1 cellular context compared by ENCODE assay signal in genomic region chr17:44001461-44001920, GRCh38.
TF ChIP-seq lines count a peak whose summit lies in the region.

No MANE protein-coding gene starts in this region.

TF ChIP-seq in HepG2, 621 proteins besides CTCF, POLR2A, EP300 and RAD21 (continued from another document and continues in another):
- TF ChIP-seq FUBP1 (CRISPR knock-in tag; IDR thresholded peaks at IDR 0.05; ENCODE audit: borderline replicate concordance) (no peak), ZBTB40 (IDR thresholded peaks at IDR 0.05) (no peak), ZBTB40 (CRISPR knock-in tag; IDR thresholded peaks at IDR 0.05) (no peak), KAT2B (IDR thresholded peaks at IDR 0.05; ENCODE audit: borderline replicate concordance, low read depth, low read length) (no peak), NFYB (CRISPR knock-in tag; IDR thresholded peaks at IDR 0.05) (peak; percentile 50; the same call in 1 of the 2 replicates), MXD4 (CRISPR knock-in tag; IDR thresholded peaks at IDR 0.05) (peak; percentile 43; the same call in 1 of the 2 replicates), ZNF251 (CRISPR knock-in tag; IDR thresholded peaks at IDR 0.05) (no peak), ZNF503 (CRISPR knock-in tag; IDR thresholded peaks at IDR 0.05) (0 out of 2 replicates have a peak, but pooled peaks have one; percentile 44), ZNF670 (CRISPR knock-in tag; IDR thresholded peaks at IDR 0.05; ENCODE audit: borderline replicate concordance) (no peak; the same call in 1 of the 2 replicates), ZNF746 (CRISPR knock-in tag; IDR thresholded peaks at IDR 0.05) (peak; percentile 50; the same call in 1 of the 2 replicates), EHMT2 (IDR thresholded peaks at IDR 0.05; ENCODE audit: borderline replicate concordance, low read depth, low read length) (no peak), FOXP1 (IDR thresholded peaks at IDR 0.05) (no peak), FOXP1 (CRISPR knock-in tag; IDR thresholded peaks at IDR 0.05) (no peak), MATR3 (CRISPR knock-in tag; IDR thresholded peaks at IDR 0.05) (no peak), PRDM15 (CRISPR knock-in tag; IDR thresholded peaks at IDR 0.05) (no peak), ZNF773 (CRISPR knock-in tag; IDR thresholded peaks at IDR 0.05; ENCODE audit: borderline replicate concordance) (no peak), PHB2 (IDR thresholded peaks at IDR 0.05; ENCODE audit: partially characterized antibody) (no peak), ZFP82 (CRISPR knock-in tag; IDR thresholded peaks at IDR 0.05; ENCODE audit: borderline replicate concordance) (0 out of 2 replicates have a peak, but pooled peaks have one; percentile 4), ZNF616 (CRISPR knock-in tag; IDR thresholded peaks at IDR 0.05; ENCODE audit: low read depth) (no peak), HNF1B (CRISPR knock-in tag; IDR thresholded peaks at IDR 0.05) (peak; percentile 100), FOXK1 (CRISPR knock-in tag; IDR thresholded peaks at IDR 0.05; ENCODE audit: borderline replicate concordance, low read depth) (0 out of 2 replicates have a peak, but pooled peaks have one; percentile 47), ZC3H4 (CRISPR knock-in tag; IDR thresholded peaks at IDR 0.05; ENCODE audit: borderline replicate concordance) (peak; percentile 43; the same call in 1 of the 2 replicates), GABPB1 (CRISPR knock-in tag; IDR thresholded peaks at IDR 0.05) (no peak), ZNF407 (CRISPR knock-in tag; IDR thresholded peaks at IDR 0.05; ENCODE audit: not compliant biosample characterization) (no peak), DR1 (CRISPR knock-in tag; IDR thresholded peaks at IDR 0.05) (peak; percentile 13; the same call in 1 of the 2 replicates), TBX2 (CRISPR knock-in tag; IDR thresholded peaks at IDR 0.05; ENCODE audit: borderline replicate concordance) (peak; percentile 16; the same call in 1 of the 2 replicates)
